ENCODE assay signal across 22 cellular contexts in genomic region chr1:1596493-1597274, GRCh38. TPM values are rescaled to one million over a fixed set of nuclear protein-coding genes. Genes with fewer than 3 reads are reported as not detected.
DNase-seq lines count a peak whose midpoint lies in the region; ATAC-seq and TF ChIP-seq lines count a peak whose summit lies in the region.
"Had no signal": no experiment of that assay in that cellular context is flagged by ENCODE, and none has a peak within 500 bp of the region (broad histone marks: within the 10 kb centered on the region; RNA-seq: fewer than 3 reads in every experiment).

No MANE protein-coding gene starts in this region.

- H3K4me3 ChIP-seq in WERI-Rb-1 (ENCODE audit: low read depth, low read length) = no peak overlapping the region
- H3K4me3 ChIP-seq: hepatocyte, Peyer's patch had no signal

- H3K27me3 Mint-ChIP-seq in activated naive CD8-positive, alpha-beta T cell treated with anti-CD3 and anti-CD28 coated beads, Interleukin-2, amount 10 ng/mL, durations not matched to agents 7 days and 5 days = peaks cover 9% of the 10 kb centered on the region
- H3K27me3 Mint-ChIP-seq in activated naive CD8-positive, alpha-beta T cell treated with anti-CD3 and anti-CD28 coated beads for 36 hours = peaks cover 16% of the 10 kb centered on the region
- peaks cover 10% of the 10 kb centered on the region for H3K27me3 Mint-ChIP-seq in activated CD8-positive, alpha-beta T cell treated with anti-CD3 and anti-CD28 coated beads for 36 hours

- H3K27ac Mint-ChIP-seq in activated naive CD8-positive, alpha-beta T cell treated with anti-CD3 and anti-CD28 coated beads, Interleukin-2, amount 10 ng/mL, durations not matched to agents 7 days and 5 days = no peak overlapping the region
- H3K27ac Mint-ChIP-seq in activated naive CD8-positive, alpha-beta T cell treated with anti-CD3 and anti-CD28 coated beads for 36 hours = no peak overlapping the region
- H3K27ac Mint-ChIP-seq in activated CD8-positive, alpha-beta T cell treated with anti-CD3 and anti-CD28 coated beads for 36 hours = no peak overlapping the region
- H3K27ac Mint-ChIP-seq: brain; naive thymus-derived CD4-positive, alpha-beta T cell had no signal

- CTCF ChIA-PET in activated CD8-positive, alpha-beta T cell treated with anti-CD3 and anti-CD28 coated beads for 36 hours (lab: Charles Lee) = interaction anchor here (0.6 to 0.9 kb wide), 2 partner anchors 21 to 82 kb away, joined by 4 read pairs; no protein-coding TSS in a partner anchor

- intact Hi-C loops in activated CD8-positive, alpha-beta T cell treated with anti-CD3 and anti-CD28 coated beads for 36 hours (cut with micrococcal nuclease) = no loop called here

- DNase-seq in activated naive CD8-positive, alpha-beta T cell treated with anti-CD3 and anti-CD28 coated beads, Interleukin-2, amount 10 ng/mL, durations not matched to agents 7 days and 5 days = peak; percentile 39
- DNase-seq in activated naive CD8-positive, alpha-beta T cell treated with anti-CD3 and anti-CD28 coated beads for 36 hours = no peak
- no peak for DNase-seq in activated CD8-positive, alpha-beta T cell treated with anti-CD3 and anti-CD28 coated beads for 36 hours
- DNase-seq in WERI-Rb-1 = no peak
- DNase-seq in activated CD4-positive, alpha-beta T cell treated with anti-CD3 and anti-CD28 coated beads for 48 hours = no peak
- DNase-seq in germinal center (ENCODE audit: low spot score) = no peak
- DNase-seq: activated T-cell treated with anti-CD3 and anti-CD28 coated beads for 4 hours; DND-41; effector CD4-positive, alpha-beta T cell; foreskin keratinocyte; GOT3; left ventricle myocardium inferior; NCI-H1436; NCI-H2107; right cardiac atrium had no signal

- H3K36me3 ChIP-seq in WERI-Rb-1 = no peaks in the 10 kb centered on the region
- H3K36me3 ChIP-seq: left ventricle myocardium inferior, Peyer's patch had no signal

- no peaks in the 10 kb centered on the region for H3K27me3 ChIP-seq in WERI-Rb-1 (ENCODE audit: insufficient read depth, low read depth, severe bottlenecking)

- POLR2A ChIA-PET in activated naive CD8-positive, alpha-beta T cell treated with anti-CD3 and anti-CD28 coated beads, Interleukin-2, amount 10 ng/mL, durations not matched to agents 7 days and 5 days (lab: Charles Lee) = interaction anchor here (0.6 to 2.1 kb wide), 3 partner anchors 11 to 44 kb away, joined by 4 to 8 read pairs (median 7); no protein-coding TSS in a partner anchor
- POLR2A ChIA-PET in activated CD8-positive, alpha-beta T cell treated with anti-CD3 and anti-CD28 coated beads for 36 hours (lab: Charles Lee) = interaction anchor here (0.9 to 1.4 kb wide), 4 partner anchors 14 to 296 kb away, joined by 3 to 4 read pairs (median 4); no protein-coding TSS in a partner anchor

- H3K9me3 ChIP-seq in WERI-Rb-1 (ENCODE audit: severe bottlenecking) = no peaks in the 10 kb centered on the region
- H3K9me3 ChIP-seq: left ventricle myocardium inferior, Peyer's patch had no signal

- no peaks in the 10 kb centered on the region for H3K36me3 Mint-ChIP-seq in activated naive CD8-positive, alpha-beta T cell treated with anti-CD3 and anti-CD28 coated beads, Interleukin-2, amount 10 ng/mL, durations not matched to agents 7 days and 5 days
- no peaks in the 10 kb centered on the region for H3K36me3 Mint-ChIP-seq in activated naive CD8-positive, alpha-beta T cell treated with anti-CD3 and anti-CD28 coated beads for 36 hours
- no peaks in the 10 kb centered on the region for H3K36me3 Mint-ChIP-seq in activated CD8-positive, alpha-beta T cell treated with anti-CD3 and anti-CD28 coated beads for 36 hours (ENCODE audit: low read depth)
- H3K36me3 Mint-ChIP-seq: brain; naive thymus-derived CD4-positive, alpha-beta T cell had no signal

- H3K4me3 Mint-ChIP-seq in activated naive CD8-positive, alpha-beta T cell treated with anti-CD3 and anti-CD28 coated beads, Interleukin-2, amount 10 ng/mL, durations not matched to agents 7 days and 5 days = no peak overlapping the region
- H3K4me3 Mint-ChIP-seq in activated naive CD8-positive, alpha-beta T cell treated with anti-CD3 and anti-CD28 coated beads for 36 hours = no peak overlapping the region
- no peak overlapping the region for H3K4me3 Mint-ChIP-seq in activated CD8-positive, alpha-beta T cell treated with anti-CD3 and anti-CD28 coated beads for 36 hours

- H3K27ac ChIP-seq in WERI-Rb-1 = no peak overlapping the region
- H3K27ac ChIP-seq: foreskin keratinocyte, hepatocyte, left ventricle myocardium inferior, Peyer's patch had no signal

- ATAC-seq in activated naive CD8-positive, alpha-beta T cell treated with anti-CD3 and anti-CD28 coated beads, Interleukin-2, amount 10 ng/mL, durations not matched to agents 7 days and 5 days (ENCODE audit: low read depth) = no peak
- ATAC-seq in activated CD8-positive, alpha-beta T cell treated with anti-CD3 and anti-CD28 coated beads for 36 hours = peak; percentile 21

- no peaks in the 10 kb centered on the region for H3K9me3 Mint-ChIP-seq in activated naive CD8-positive, alpha-beta T cell treated with anti-CD3 and anti-CD28 coated beads, Interleukin-2, amount 10 ng/mL, durations not matched to agents 7 days and 5 days
- no peaks in the 10 kb centered on the region for H3K9me3 Mint-ChIP-seq in activated naive CD8-positive, alpha-beta T cell treated with anti-CD3 and anti-CD28 coated beads for 36 hours
- no peaks in the 10 kb centered on the region for H3K9me3 Mint-ChIP-seq in activated CD8-positive, alpha-beta T cell treated with anti-CD3 and anti-CD28 coated beads for 36 hours
- H3K9me3 Mint-ChIP-seq: brain; naive thymus-derived CD4-positive, alpha-beta T cell had no signal

- H3K4me1 Mint-ChIP-seq in activated naive CD8-positive, alpha-beta T cell treated with anti-CD3 and anti-CD28 coated beads, Interleukin-2, amount 10 ng/mL, durations not matched to agents 7 days and 5 days = peaks cover 4% of the 10 kb centered on the region
- H3K4me1 Mint-ChIP-seq in activated naive CD8-positive, alpha-beta T cell treated with anti-CD3 and anti-CD28 coated beads for 36 hours = no peaks in the 10 kb centered on the region
- peaks cover 11% of the 10 kb centered on the region for H3K4me1 Mint-ChIP-seq in activated CD8-positive, alpha-beta T cell treated with anti-CD3 and anti-CD28 coated beads for 36 hours (ENCODE audit: low read depth)

- no peak for TF ChIP-seq CTCF in activated CD8-positive, alpha-beta T cell treated with anti-CD3 and anti-CD28 coated beads for 36 hours (IDR thresholded peaks at IDR 0.05)
- TF ChIP-seq CTCF in WERI-Rb-1 (IDR thresholded peaks at IDR 0.05; ENCODE audit: low read depth, low read length) = no peak

RNA-seq across cellular contexts. Expression of gene FNDC10, which starts 3.3 kb away (rescaled TPM):
- 1 to 10 TPM; 4.4 to 4.6 TPM for total RNA-seq in activated naive CD8-positive, alpha-beta T cell treated with anti-CD3 and anti-CD28 coated beads, Interleukin-2, amount 10 ng/mL, durations not matched to agents 7 days and 5 days
- total RNA-seq in activated naive CD8-positive, alpha-beta T cell treated with anti-CD3 and anti-CD28 coated beads for 36 hours = 1 to 10 TPM; 2.9 to 3.3 TPM
- 1 to 10 TPM; 2.8 to 3.6 TPM for total RNA-seq in activated CD8-positive, alpha-beta T cell treated with anti-CD3 and anti-CD28 coated beads for 36 hours
- total RNA-seq: A172 had no signal

RNA-seq across cellular contexts. Expression of gene MIB2, which starts 18.6 kb away (rescaled TPM):
- 10 to 100 TPM; 72.6 to 75.2 TPM for total RNA-seq in activated naive CD8-positive, alpha-beta T cell treated with anti-CD3 and anti-CD28 coated beads, Interleukin-2, amount 10 ng/mL, durations not matched to agents 7 days and 5 days
- 10 to 100 TPM; 33.1 to 38.7 TPM for total RNA-seq in activated naive CD8-positive, alpha-beta T cell treated with anti-CD3 and anti-CD28 coated beads for 36 hours
- 10 to 100 TPM; 40.1 to 41.3 TPM for total RNA-seq in activated CD8-positive, alpha-beta T cell treated with anti-CD3 and anti-CD28 coated beads for 36 hours

RNA-seq across cellular contexts. Expression of gene SSU72, which starts 22.0 kb away (rescaled TPM):
- 100 to 1,000 TPM; 118 TPM for total RNA-seq in activated naive CD8-positive, alpha-beta T cell treated with anti-CD3 and anti-CD28 coated beads, Interleukin-2, amount 10 ng/mL, durations not matched to agents 7 days and 5 days
- 100 to 1,000 TPM; 124 to 131 TPM for total RNA-seq in activated naive CD8-positive, alpha-beta T cell treated with anti-CD3 and anti-CD28 coated beads for 36 hours
- 100 to 1,000 TPM; 111 to 113 TPM for total RNA-seq in activated CD8-positive, alpha-beta T cell treated with anti-CD3 and anti-CD28 coated beads for 36 hours

RNA-seq across cellular contexts. Expression of gene MMP23B, which starts 35.3 kb away (rescaled TPM):
- 1 to 10 TPM; 5.2 to 6.7 TPM for total RNA-seq in activated naive CD8-positive, alpha-beta T cell treated with anti-CD3 and anti-CD28 coated beads, Interleukin-2, amount 10 ng/mL, durations not matched to agents 7 days and 5 days
- total RNA-seq in activated naive CD8-positive, alpha-beta T cell treated with anti-CD3 and anti-CD28 coated beads for 36 hours = 1 to 10 TPM; 1.4 to 2.3 TPM
- 1 to 10 TPM; 3.3 to 4.0 TPM for total RNA-seq in activated CD8-positive, alpha-beta T cell treated with anti-CD3 and anti-CD28 coated beads for 36 hours
- total RNA-seq: A172, M059J, SK-MEL-5 had no signal

RNA-seq across cellular contexts. Expression of gene TMEM240, which starts 56.3 kb away (rescaled TPM):
- total RNA-seq in activated naive CD8-positive, alpha-beta T cell treated with anti-CD3 and anti-CD28 coated beads, Interleukin-2, amount 10 ng/mL, durations not matched to agents 7 days and 5 days = 1 to 10 TPM; 1.2 to 1.9 TPM
- total RNA-seq in activated naive CD8-positive, alpha-beta T cell treated with anti-CD3 and anti-CD28 coated beads for 36 hours = under 1 TPM in 1 of 2 experiments, not detected in 1; 0.88 TPM
- under 1 TPM; 0.45 to 0.74 TPM for total RNA-seq in activated CD8-positive, alpha-beta T cell treated with anti-CD3 and anti-CD28 coated beads for 36 hours
- total RNA-seq: A172 had no signal
